Comparison of ENCODE assay signal across 1 cellular context in genomic region chr12:105107497-105108371, GRCh38.
TF ChIP-seq lines count a peak whose summit lies in the region.

WASHC4 (plus strand) TSS chr12:105107731; CDS start chr12:105107801, 70 bp downstream.

TF ChIP-seq in K562, 482 proteins besides CTCF, POLR2A, EP300 and RAD21 (continued from another document and continues in another):
- TF ChIP-seq CLOCK (CRISPR knock-in tag; IDR thresholded peaks at IDR 0.05; ENCODE audit: borderline replicate concordance) (peak; percentile 10; the same call in 1 of the 2 replicates), RB1 (IDR thresholded peaks at IDR 0.05; ENCODE audit: low read depth) (peak; percentile 67; the same call in 1 of the 2 replicates), NCOA4 (IDR thresholded peaks at IDR 0.05; ENCODE audit: partially characterized antibody) (no peak), NFE2 (IDR thresholded peaks at IDR 0.05; ENCODE audit: low read depth) (no peak), OTX1 (CRISPR knock-in tag; IDR thresholded peaks at IDR 0.05) (peak; percentile 78; the same call in 1 of the 2 replicates), PRDM10 (IDR thresholded peaks at IDR 0.05; ENCODE audit: partially characterized antibody) (peak; percentile 28), RBBP5 (IDR thresholded peaks at IDR 0.05; ENCODE audit: borderline replicate concordance, insufficient read depth, low read length, poor library complexity, severe bottlenecking) (peak; percentile 94), MCM2 (IDR thresholded peaks at IDR 0.05; ENCODE audit: low read depth) (no peak), CEBPG (CRISPR knock-in tag; IDR thresholded peaks at IDR 0.05) (no peak), CEBPG (tag; conservative IDR thresholded peaks at IDR 0.05 in 1 of 2, IDR thresholded peaks at IDR 0.05 in 1 of 2) (no peak), SPI1 (IDR thresholded peaks at IDR 0.05; ENCODE audit: borderline replicate concordance, low read depth, low read length) (peak; percentile 90), AFF1 (IDR thresholded peaks at IDR 0.05; ENCODE audit: low read depth in 1 of 2, partially characterized antibody in 2 of 2) (peak in 1 of 2 experiments; percentile 9), SMAD1 (IDR thresholded peaks at IDR 0.05; ENCODE audit: low read depth, low read length, partially characterized antibody) (peak; percentile 20), U2AF1 (optimal IDR thresholded peaks at IDR 0.05; ENCODE audit: low read depth, low read length) (peak; percentile 53), LEF1 (IDR thresholded peaks at IDR 0.05) (0 out of 2 replicates have a peak, but pooled peaks have one; percentile 26), KDM2B (CRISPR knock-in tag; IDR thresholded peaks at IDR 0.05) (no peak), ZNF274 (IDR thresholded peaks at IDR 0.05; ENCODE audit: borderline replicate concordance, low read depth, low read length) (no peak), ZNF766 (CRISPR knock-in tag; conservative IDR thresholded peaks at IDR 0.05) (0 out of 2 replicates have a peak, but pooled peaks have one; percentile 47), SP1 (CRISPR knock-in tag; IDR thresholded peaks at IDR 0.05) (peak; percentile 62; the same call in 1 of the 2 replicates), CTCFL (IDR thresholded peaks at IDR 0.05; ENCODE audit: borderline replicate concordance, insufficient read depth, low read depth, low read length, poor library complexity, severe bottlenecking) (no peak), E2F4 (CRISPR knock-in tag; IDR thresholded peaks at IDR 0.05; ENCODE audit: low read depth) (no peak), CHD2 (IDR thresholded peaks at IDR 0.05; ENCODE audit: low read depth, low read length) (peak; percentile 95), NONO (IDR thresholded peaks at IDR 0.05; ENCODE audit: low read depth in 2 of 2, low read length in 1 of 2) (peak in 1 of 2 experiments; percentile 84; a peak in 2 of 4 replicates), SREBF1 (IDR thresholded peaks at IDR 0.05; ENCODE audit: borderline replicate concordance, low read depth, low read length) (peak; percentile 67; the same call in 1 of the 2 replicates), VEZF1 (CRISPR knock-in tag; IDR thresholded peaks at IDR 0.05) (peak; percentile 87), SUPT5H (IDR thresholded peaks at IDR 0.05) (peak; percentile 93), POLR2AphosphoS5 (IDR thresholded peaks at IDR 0.05; ENCODE audit: control insufficient read depth, insufficient read depth, low read depth, low read length) (peak; percentile 90), CCNT2 (IDR thresholded peaks at IDR 0.05; ENCODE audit: borderline replicate concordance, extremely low read depth, insufficient read length, low read depth, low read length) (peak; percentile 92), THAP12 (CRISPR knock-in tag; IDR thresholded peaks at IDR 0.05) (peak; percentile 90), HNRNPLL (IDR thresholded peaks at IDR 0.05; ENCODE audit: low read depth, low read length, poor library complexity, severe bottlenecking) (peak; percentile 49), SETDB1 (IDR thresholded peaks at IDR 0.05; ENCODE audit: low read length) (peak; percentile 43), TEAD4 (IDR thresholded peaks at IDR 0.05; ENCODE audit: low read length) (no peak), TEAD4 (CRISPR knock-in tag; IDR thresholded peaks at IDR 0.05; ENCODE audit: borderline replicate concordance) (no peak), NUFIP1 (IDR thresholded peaks at IDR 0.05; ENCODE audit: partially characterized antibody) (no peak), NRF1 (conservative IDR thresholded peaks at IDR 0.05 in 1 of 2, IDR thresholded peaks at IDR 0.05 in 1 of 2) (peak; percentile 84 to 87), USF2 (CRISPR knock-in tag; IDR thresholded peaks at IDR 0.05) (peak; percentile 96), POLR2G (IDR thresholded peaks at IDR 0.05; ENCODE audit: low read depth, low read length) (peak; percentile 99), KDM5B (IDR thresholded peaks at IDR 0.05; ENCODE audit: insufficient replicate concordance, low read depth, low read length) (peak; percentile 97), ESRRA (IDR thresholded peaks at IDR 0.05; ENCODE audit: borderline replicate concordance, low read depth) (peak; percentile 65; the same call in 1 of the 2 replicates), FOXP1 (CRISPR knock-in tag; IDR thresholded peaks at IDR 0.05) (peak; percentile 84; the same call in 1 of the 2 replicates), EGR1 (conservative IDR thresholded peaks at IDR 0.05) (peak; percentile 70), BHLHE40 (IDR thresholded peaks at IDR 0.05; ENCODE audit: low read length) (peak; percentile 100), ELF4 (CRISPR knock-in tag; IDR thresholded peaks at IDR 0.05) (peak; percentile 58; the same call in 1 of the 2 replicates)
